ENCODE assay signal across 1 cellular context in genomic region chr11:20029193-20029592, GRCh38.
TF ChIP-seq lines count a peak whose summit lies in the region.

No MANE protein-coding gene starts in this region.

TF ChIP-seq in IMR-90, 13 proteins besides CTCF, POLR2A, EP300 and RAD21 (continued from another document):
- TF ChIP-seq ELK1 (IDR thresholded peaks at IDR 0.05; ENCODE audit: borderline replicate concordance, low read depth, low read length) (no peak), BHLHE40 (IDR thresholded peaks at IDR 0.05; ENCODE audit: low read depth, low read length) (no peak), RCOR1 (IDR thresholded peaks at IDR 0.05; ENCODE audit: insufficient replicate concordance, low read length) (no peak)
